In the genomic region with DNA sequence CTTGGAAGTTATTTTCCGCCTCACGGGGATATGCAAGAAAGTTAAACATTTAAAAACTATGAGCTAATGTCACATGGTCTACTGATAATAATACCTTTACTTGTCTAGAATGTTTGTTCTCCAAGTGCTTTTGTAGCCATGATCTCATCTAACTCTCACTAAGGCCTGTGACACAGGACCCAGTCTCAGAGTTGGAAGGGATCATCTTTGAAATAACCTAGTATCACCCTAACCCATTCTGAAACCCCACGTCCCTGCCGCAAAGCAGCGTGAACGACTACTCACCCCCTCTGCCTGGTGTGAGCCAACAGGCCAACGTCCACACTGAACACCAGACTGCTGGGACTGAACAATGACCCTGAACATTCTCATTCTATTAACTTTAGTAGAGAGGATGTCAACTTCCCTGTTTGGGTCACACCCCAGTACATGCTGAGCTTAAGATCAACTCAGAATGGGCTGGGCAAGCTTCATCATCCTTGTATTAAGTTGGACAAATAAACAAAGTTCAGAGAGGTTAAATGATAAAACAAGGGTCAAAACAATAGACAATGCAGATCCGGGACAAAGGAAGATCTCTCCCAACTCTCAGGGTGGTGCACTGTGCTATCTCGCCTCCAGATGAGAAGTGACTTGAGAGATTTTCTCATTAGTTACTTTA, we compare ENCODE assay signal across 1 cellular context.
TF ChIP-seq lines count a peak whose summit lies in the region.

No MANE protein-coding gene starts in this region.

TF ChIP-seq in HepG2, 621 proteins besides CTCF, POLR2A, EP300 and RAD21 (continued from another document and continues in another):
- TF ChIP-seq, protein P1, sequence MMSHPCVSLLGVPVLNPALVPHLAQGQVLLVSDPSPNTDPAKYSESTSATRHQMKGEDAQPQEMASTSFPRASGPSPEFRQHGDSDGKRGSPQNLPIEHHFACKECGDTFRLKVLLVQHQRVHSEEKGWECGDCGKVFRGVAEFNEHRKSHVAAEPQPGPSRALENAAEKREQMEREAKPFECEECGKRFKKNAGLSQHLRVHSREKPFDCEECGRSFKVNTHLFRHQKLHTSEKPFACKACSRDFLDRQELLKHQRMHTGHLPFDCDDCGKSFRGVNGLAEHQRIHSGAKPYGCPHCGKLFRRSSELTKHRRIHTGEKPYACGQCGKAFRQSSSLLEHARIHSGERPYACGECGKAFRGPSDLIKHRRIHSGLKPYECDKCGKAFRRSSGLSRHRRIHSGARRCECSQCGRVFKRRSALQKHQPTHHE (CRISPR knock-in tag; IDR thresholded peaks at IDR 0.05; ENCODE audit: borderline replicate concordance) = no peak
- TF ChIP-seq FOXA1 (IDR thresholded peaks at IDR 0.05) (no peak), FOXA1 (CRISPR knock-in tag; IDR thresholded peaks at IDR 0.05) (no peak; the same call in 1 of the 2 replicates), RFX1 (IDR thresholded peaks at IDR 0.05) (no peak), JUN (CRISPR knock-in tag; IDR thresholded peaks at IDR 0.05) (peak; percentile 59), SETDB1 (CRISPR knock-in tag; IDR thresholded peaks at IDR 0.05; ENCODE audit: borderline replicate concordance) (no peak), YEATS4 (CRISPR knock-in tag; IDR thresholded peaks at IDR 0.05; ENCODE audit: borderline replicate concordance) (peak; percentile 90), ZNF484 (CRISPR knock-in tag; IDR thresholded peaks at IDR 0.05; ENCODE audit: borderline replicate concordance, low read depth) (no peak), ZNF670 (CRISPR knock-in tag; IDR thresholded peaks at IDR 0.05; ENCODE audit: borderline replicate concordance) (no peak), ZNF333 (CRISPR knock-in tag; IDR thresholded peaks at IDR 0.05; ENCODE audit: borderline replicate concordance) (no peak), HNRNPLL (IDR thresholded peaks at IDR 0.05; ENCODE audit: low read depth, low read length, poor library complexity, severe bottlenecking) (no peak), ZBTB3 (CRISPR knock-in tag; IDR thresholded peaks at IDR 0.05; ENCODE audit: borderline replicate concordance, low read depth) (no peak), REXO4 (CRISPR knock-in tag; IDR thresholded peaks at IDR 0.05; ENCODE audit: borderline replicate concordance) (no peak), ZNF326 (CRISPR knock-in tag; IDR thresholded peaks at IDR 0.05; ENCODE audit: borderline replicate concordance) (no peak), SP4 (CRISPR knock-in tag; IDR thresholded peaks at IDR 0.05) (0 out of 2 replicates have a peak, but pooled peaks have one; percentile 41), MIER2 (CRISPR knock-in tag; IDR thresholded peaks at IDR 0.05) (peak; percentile 43; the same call in 1 of the 2 replicates), RFXAP (CRISPR knock-in tag; IDR thresholded peaks at IDR 0.05; ENCODE audit: borderline replicate concordance) (0 out of 2 replicates have a peak, but pooled peaks have one; percentile 63), IKZF1 (IDR thresholded peaks at IDR 0.05) (no peak), NAIF1 (CRISPR knock-in tag; IDR thresholded peaks at IDR 0.05; ENCODE audit: borderline replicate concordance) (no peak), RXRB (CRISPR knock-in tag; IDR thresholded peaks at IDR 0.05; ENCODE audit: borderline replicate concordance) (peak; percentile 89; the same call in 1 of the 2 replicates), ZNF891 (CRISPR knock-in tag; IDR thresholded peaks at IDR 0.05) (no peak), ZNF549 (CRISPR knock-in tag; IDR thresholded peaks at IDR 0.05) (no peak), ASH2L (IDR thresholded peaks at IDR 0.05; ENCODE audit: insufficient read length, low read depth, low read length) (peak; percentile 47), KAT2B (IDR thresholded peaks at IDR 0.05; ENCODE audit: borderline replicate concordance, low read depth, low read length) (no peak), LCORL (IDR thresholded peaks at IDR 0.05) (no peak), LCORL (CRISPR knock-in tag; IDR thresholded peaks at IDR 0.05) (peak; percentile 77), ZNF652 (CRISPR knock-in tag; IDR thresholded peaks at IDR 0.05; ENCODE audit: borderline replicate concordance, low read depth) (peak; percentile 50), KDM5B (CRISPR knock-in tag; IDR thresholded peaks at IDR 0.05; ENCODE audit: borderline replicate concordance) (no peak), PHF20 (CRISPR knock-in tag; IDR thresholded peaks at IDR 0.05) (no peak), RBFOX2 (IDR thresholded peaks at IDR 0.05; ENCODE audit: low read depth, low read length) (peak; percentile 74), ZBTB7A (CRISPR knock-in tag; IDR thresholded peaks at IDR 0.05) (no peak), ZNF143 (CRISPR knock-in tag; IDR thresholded peaks at IDR 0.05) (no peak; the same call in 1 of the 2 replicates), ZNF441 (CRISPR knock-in tag; IDR thresholded peaks at IDR 0.05; ENCODE audit: borderline replicate concordance) (no peak; the same call in 1 of the 2 replicates), ZC3H4 (CRISPR knock-in tag; IDR thresholded peaks at IDR 0.05; ENCODE audit: borderline replicate concordance) (peak; percentile 85), PAF1 (CRISPR knock-in tag; IDR thresholded peaks at IDR 0.05) (no peak), ZNF33A (CRISPR knock-in tag; IDR thresholded peaks at IDR 0.05; ENCODE audit: borderline replicate concordance) (no peak), ZNF496 (CRISPR knock-in tag; IDR thresholded peaks at IDR 0.05; ENCODE audit: insufficient replicate concordance) (no peak), ZNF33B (CRISPR knock-in tag; IDR thresholded peaks at IDR 0.05) (no peak), GABPA (IDR thresholded peaks at IDR 0.05; ENCODE audit: low read depth, low read length) (no peak), GABPA (CRISPR knock-in tag; IDR thresholded peaks at IDR 0.05; ENCODE audit: low read depth) (no peak), ZNF20 (CRISPR knock-in tag; IDR thresholded peaks at IDR 0.05) (no peak), ZNF589 (CRISPR knock-in tag; conservative IDR thresholded peaks at IDR 0.05) (no peak), SYNCRIP (IDR thresholded peaks at IDR 0.05; ENCODE audit: insufficient read depth, low read depth, low read length) (no peak)
- TF ChIP-seq, protein P2, sequence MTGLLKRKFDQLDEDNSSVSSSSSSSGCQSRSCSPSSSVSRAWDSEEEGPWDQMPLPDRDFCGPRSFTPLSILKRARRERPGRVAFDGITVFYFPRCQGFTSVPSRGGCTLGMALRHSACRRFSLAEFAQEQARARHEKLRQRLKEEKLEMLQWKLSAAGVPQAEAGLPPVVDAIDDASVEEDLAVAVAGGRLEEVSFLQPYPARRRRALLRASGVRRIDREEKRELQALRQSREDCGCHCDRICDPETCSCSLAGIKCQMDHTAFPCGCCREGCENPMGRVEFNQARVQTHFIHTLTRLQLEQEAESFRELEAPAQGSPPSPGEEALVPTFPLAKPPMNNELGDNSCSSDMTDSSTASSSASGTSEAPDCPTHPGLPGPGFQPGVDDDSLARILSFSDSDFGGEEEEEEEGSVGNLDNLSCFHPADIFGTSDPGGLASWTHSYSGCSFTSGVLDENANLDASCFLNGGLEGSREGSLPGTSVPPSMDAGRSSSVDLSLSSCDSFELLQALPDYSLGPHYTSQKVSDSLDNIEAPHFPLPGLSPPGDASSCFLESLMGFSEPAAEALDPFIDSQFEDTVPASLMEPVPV (CRISPR knock-in tag; IDR thresholded peaks at IDR 0.05) = no peak
- TF ChIP-seq, protein P3, sequence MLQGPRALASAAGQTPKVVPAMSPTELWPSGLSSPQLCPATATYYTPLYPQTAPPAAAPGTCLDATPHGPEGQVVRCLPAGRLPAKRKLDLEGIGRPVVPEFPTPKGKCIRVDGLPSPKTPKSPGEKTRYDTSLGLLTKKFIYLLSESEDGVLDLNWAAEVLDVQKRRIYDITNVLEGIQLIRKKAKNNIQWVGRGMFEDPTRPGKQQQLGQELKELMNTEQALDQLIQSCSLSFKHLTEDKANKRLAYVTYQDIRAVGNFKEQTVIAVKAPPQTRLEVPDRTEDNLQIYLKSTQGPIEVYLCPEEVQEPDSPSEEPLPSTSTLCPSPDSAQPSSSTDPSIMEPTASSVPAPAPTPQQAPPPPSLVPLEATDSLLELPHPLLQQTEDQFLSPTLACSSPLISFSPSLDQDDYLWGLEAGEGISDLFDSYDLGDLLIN (CRISPR knock-in tag; IDR thresholded peaks at IDR 0.05; ENCODE audit: borderline replicate concordance) = no peak
- TF ChIP-seq, protein P4, sequence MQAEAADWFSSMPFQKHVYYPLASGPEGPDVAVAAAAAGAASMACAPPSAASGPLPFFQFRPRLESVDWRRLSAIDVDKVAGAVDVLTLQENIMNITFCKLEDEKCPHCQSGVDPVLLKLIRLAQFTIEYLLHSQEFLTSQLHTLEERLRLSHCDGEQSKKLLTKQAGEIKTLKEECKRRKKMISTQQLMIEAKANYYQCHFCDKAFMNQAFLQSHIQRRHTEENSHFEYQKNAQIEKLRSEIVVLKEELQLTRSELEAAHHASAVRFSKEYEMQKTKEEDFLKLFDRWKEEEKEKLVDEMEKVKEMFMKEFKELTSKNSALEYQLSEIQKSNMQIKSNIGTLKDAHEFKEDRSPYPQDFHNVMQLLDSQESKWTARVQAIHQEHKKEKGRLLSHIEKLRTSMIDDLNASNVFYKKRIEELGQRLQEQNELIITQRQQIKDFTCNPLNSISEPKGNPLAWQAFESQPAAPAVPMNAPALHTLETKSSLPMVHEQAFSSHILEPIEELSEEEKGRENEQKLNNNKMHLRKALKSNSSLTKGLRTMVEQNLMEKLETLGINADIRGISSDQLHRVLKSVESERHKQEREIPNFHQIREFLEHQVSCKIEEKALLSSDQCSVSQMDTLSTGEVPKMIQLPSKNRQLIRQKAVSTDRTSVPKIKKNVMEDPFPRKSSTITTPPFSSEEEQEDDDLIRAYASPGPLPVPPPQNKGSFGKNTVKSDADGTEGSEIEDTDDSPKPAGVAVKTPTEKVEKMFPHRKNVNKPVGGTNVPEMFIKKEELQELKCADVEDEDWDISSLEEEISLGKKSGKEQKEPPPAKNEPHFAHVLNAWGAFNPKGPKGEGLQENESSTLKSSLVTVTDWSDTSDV (CRISPR knock-in tag; IDR thresholded peaks at IDR 0.05) = no peak
- TF ChIP-seq, protein P5, sequence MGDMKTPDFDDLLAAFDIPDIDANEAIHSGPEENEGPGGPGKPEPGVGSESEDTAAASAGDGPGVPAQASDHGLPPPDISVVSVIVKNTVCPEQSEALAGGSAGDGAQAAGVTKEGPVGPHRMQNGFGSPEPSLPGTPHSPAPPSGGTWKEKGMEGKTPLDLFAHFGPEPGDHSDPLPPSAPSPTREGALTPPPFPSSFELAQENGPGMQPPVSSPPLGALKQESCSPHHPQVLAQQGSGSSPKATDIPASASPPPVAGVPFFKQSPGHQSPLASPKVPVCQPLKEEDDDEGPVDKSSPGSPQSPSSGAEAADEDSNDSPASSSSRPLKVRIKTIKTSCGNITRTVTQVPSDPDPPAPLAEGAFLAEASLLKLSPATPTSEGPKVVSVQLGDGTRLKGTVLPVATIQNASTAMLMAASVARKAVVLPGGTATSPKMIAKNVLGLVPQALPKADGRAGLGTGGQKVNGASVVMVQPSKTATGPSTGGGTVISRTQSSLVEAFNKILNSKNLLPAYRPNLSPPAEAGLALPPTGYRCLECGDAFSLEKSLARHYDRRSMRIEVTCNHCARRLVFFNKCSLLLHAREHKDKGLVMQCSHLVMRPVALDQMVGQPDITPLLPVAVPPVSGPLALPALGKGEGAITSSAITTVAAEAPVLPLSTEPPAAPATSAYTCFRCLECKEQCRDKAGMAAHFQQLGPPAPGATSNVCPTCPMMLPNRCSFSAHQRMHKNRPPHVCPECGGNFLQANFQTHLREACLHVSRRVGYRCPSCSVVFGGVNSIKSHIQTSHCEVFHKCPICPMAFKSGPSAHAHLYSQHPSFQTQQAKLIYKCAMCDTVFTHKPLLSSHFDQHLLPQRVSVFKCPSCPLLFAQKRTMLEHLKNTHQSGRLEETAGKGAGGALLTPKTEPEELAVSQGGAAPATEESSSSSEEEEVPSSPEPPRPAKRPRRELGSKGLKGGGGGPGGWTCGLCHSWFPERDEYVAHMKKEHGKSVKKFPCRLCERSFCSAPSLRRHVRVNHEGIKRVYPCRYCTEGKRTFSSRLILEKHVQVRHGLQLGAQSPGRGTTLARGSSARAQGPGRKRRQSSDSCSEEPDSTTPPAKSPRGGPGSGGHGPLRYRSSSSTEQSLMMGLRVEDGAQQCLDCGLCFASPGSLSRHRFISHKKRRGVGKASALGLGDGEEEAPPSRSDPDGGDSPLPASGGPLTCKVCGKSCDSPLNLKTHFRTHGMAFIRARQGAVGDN (CRISPR knock-in tag; IDR thresholded peaks at IDR 0.05) = peak; percentile 46; the same call in 1 of the 2 replicates
- TF ChIP-seq, protein P6, sequence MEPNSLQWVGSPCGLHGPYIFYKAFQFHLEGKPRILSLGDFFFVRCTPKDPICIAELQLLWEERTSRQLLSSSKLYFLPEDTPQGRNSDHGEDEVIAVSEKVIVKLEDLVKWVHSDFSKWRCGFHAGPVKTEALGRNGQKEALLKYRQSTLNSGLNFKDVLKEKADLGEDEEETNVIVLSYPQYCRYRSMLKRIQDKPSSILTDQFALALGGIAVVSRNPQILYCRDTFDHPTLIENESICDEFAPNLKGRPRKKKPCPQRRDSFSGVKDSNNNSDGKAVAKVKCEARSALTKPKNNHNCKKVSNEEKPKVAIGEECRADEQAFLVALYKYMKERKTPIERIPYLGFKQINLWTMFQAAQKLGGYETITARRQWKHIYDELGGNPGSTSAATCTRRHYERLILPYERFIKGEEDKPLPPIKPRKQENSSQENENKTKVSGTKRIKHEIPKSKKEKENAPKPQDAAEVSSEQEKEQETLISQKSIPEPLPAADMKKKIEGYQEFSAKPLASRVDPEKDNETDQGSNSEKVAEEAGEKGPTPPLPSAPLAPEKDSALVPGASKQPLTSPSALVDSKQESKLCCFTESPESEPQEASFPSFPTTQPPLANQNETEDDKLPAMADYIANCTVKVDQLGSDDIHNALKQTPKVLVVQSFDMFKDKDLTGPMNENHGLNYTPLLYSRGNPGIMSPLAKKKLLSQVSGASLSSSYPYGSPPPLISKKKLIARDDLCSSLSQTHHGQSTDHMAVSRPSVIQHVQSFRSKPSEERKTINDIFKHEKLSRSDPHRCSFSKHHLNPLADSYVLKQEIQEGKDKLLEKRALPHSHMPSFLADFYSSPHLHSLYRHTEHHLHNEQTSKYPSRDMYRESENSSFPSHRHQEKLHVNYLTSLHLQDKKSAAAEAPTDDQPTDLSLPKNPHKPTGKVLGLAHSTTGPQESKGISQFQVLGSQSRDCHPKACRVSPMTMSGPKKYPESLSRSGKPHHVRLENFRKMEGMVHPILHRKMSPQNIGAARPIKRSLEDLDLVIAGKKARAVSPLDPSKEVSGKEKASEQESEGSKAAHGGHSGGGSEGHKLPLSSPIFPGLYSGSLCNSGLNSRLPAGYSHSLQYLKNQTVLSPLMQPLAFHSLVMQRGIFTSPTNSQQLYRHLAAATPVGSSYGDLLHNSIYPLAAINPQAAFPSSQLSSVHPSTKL (CRISPR knock-in tag; IDR thresholded peaks at IDR 0.05) = peak; percentile 93
- TF ChIP-seq, protein P7, sequence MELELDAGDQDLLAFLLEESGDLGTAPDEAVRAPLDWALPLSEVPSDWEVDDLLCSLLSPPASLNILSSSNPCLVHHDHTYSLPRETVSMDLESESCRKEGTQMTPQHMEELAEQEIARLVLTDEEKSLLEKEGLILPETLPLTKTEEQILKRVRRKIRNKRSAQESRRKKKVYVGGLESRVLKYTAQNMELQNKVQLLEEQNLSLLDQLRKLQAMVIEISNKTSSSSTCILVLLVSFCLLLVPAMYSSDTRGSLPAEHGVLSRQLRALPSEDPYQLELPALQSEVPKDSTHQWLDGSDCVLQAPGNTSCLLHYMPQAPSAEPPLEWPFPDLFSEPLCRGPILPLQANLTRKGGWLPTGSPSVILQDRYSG (CRISPR knock-in tag; IDR thresholded peaks at IDR 0.05) = no peak
- TF ChIP-seq, protein P8, sequence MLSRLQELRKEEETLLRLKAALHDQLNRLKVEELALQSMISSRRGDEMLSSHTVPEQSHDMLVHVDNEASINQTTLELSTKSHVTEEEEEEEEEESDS (CRISPR knock-in tag; IDR thresholded peaks at IDR 0.05; ENCODE audit: borderline replicate concordance) = no peak
